ENCODE assay signal across 12 cellular contexts in the genomic region with DNA sequence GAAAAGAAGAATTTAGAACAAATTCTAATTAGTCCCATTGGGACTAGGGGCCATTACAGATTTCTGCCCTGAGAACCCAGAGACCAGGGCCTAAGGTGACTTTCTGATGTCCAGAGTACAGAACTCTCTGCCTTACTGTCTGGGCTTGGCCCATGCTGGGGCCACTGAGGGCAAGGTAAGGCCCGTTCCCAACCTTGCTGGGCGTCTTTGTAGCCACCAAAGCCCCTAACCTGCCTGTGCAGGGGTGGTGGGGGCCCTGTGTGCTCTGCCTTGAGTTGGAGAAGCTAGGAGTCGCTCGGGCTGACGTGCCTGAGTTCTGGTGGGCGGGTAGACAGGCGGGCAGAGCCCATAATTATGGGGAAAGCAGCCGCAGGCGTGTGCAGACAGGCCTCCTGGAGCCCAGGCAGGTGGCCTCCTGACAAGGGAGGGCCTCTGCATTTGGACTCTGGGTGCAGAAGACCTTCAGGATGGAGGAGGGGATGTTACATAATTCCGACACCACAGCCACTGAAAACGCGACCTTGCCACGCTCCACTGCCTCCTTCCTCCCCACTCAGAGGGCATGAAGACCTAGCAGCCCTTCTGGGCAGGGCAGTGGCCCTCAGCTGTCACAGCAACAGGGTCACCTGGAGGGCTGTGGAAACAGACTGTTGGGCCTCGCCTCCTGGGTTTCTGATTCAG.
DNase-seq lines count a peak whose midpoint lies in the region; ATAC-seq and TF ChIP-seq lines count a peak whose summit lies in the region.
"Had no signal": no experiment of that assay in that cellular context is flagged by ENCODE, and none has a peak within 500 bp of the region (broad histone marks: within the 10 kb centered on the region; RNA-seq: fewer than 3 reads in every experiment).

No MANE protein-coding gene starts in this region.

- TF ChIP-seq CTCF in GM20000 (IDR thresholded peaks at IDR 0.05; ENCODE audit: extremely low read depth, missing control alignments) (no peak), mammary epithelial cell (conservative IDR thresholded peaks at IDR 0.05 in 1 of 2, IDR thresholded peaks at IDR 0.05 in 1 of 2; ENCODE audit: extremely low read depth in 1 of 2, insufficient read depth in 1 of 2, low read depth in 1 of 2, low read length in 2 of 2) (no peak), tibial nerve (IDR thresholded peaks at IDR 0.05) (no peak)

- H3K4me2 ChIP-seq in mammary epithelial cell (ENCODE audit: insufficient read depth, low read depth, low read length) = peak overlapping the region; percentile 61

- no TSS peak for BruUV-seq in mammary epithelial cell (replicated peaks; lab: Mats Ljungman, UMichigan)

- TF ChIP-seq POLR2A in tibial nerve (IDR thresholded peaks at IDR 0.05) = no peak

- H3K4me3 Mint-ChIP-seq in T-cell = no peak overlapping the region
- H3K4me3 Mint-ChIP-seq: naive thymus-derived CD8-positive, alpha-beta T cell; stimulated activated naive CD8-positive, alpha-beta T cell treated with anti-CD3 and anti-CD28 coated beads, Interleukin-15, Interleukin-2, amounts not matched to agents 100 ng/mL and 50 ng/mL, for 24 hours had no signal

- no peak for TF ChIP-seq EP300 in tibial nerve (IDR thresholded peaks at IDR 0.05)

- H3K27me3 ChIP-seq in mammary epithelial cell (ENCODE audit: insufficient read depth, low read length) (no peaks in the 10 kb centered on the region), tibial nerve (no peaks in the 10 kb centered on the region)

- H3K9ac ChIP-seq in mammary epithelial cell (ENCODE audit: insufficient read depth, low read length) = peak overlapping the region; percentile 21

- DNase-seq in GM20000 (ENCODE audit: low spot score) (peak; percentile 29), NCI-H2171 treated with DMSO at 0.1 percent for 48 hours (lab: John Stamatoyannopoulos, UW) (peak; percentile 76), mammary epithelial cell (peak; percentile 85), tibial nerve (ENCODE audit: low spot score in 2 of 2) (no peak), T-cell (no peak), activated gamma-delta T cell treated with Interleukin-2 at 50 U/mL for 16 hours (no peak)
- DNase-seq: DND-41; naive thymus-derived CD8-positive, alpha-beta T cell; NCI-H1092; SJCRH30 had no signal

- no peaks in the 10 kb centered on the region for H3K4me1 Mint-ChIP-seq in T-cell
- H3K4me1 Mint-ChIP-seq: naive thymus-derived CD8-positive, alpha-beta T cell had no signal

- intact Hi-C loops in mammary epithelial cell (cut with micrococcal nuclease) = loop anchor here (2.0 to 5.0 kb wide), 4 partner anchors 114 to 776 kb away; no protein-coding TSS in a partner anchor

- no peaks in the 10 kb centered on the region for H4K20me1 ChIP-seq in mammary epithelial cell (ENCODE audit: insufficient read depth, low read length)

- ATAC-seq in GM21447 (IDR thresholded peaks at IDR 0.05; ENCODE audit: unreplicated experiment) = no peak
- ATAC-seq in T-cell (replicated peaks in 1 of 4) = no peak
- ATAC-seq: naive thymus-derived CD8-positive, alpha-beta T cell had no signal

- H3K4me1 ChIP-seq in mammary epithelial cell (ENCODE audit: insufficient read depth, low read length) (peaks cover 40% of the 10 kb centered on the region), tibial nerve (peaks cover 0 to 35% (median 6%) of the 10 kb centered on the region in 4 donors)
- H3K4me1 ChIP-seq: SJCRH30 had no signal

- H3K9me3 Mint-ChIP-seq in T-cell = no peaks in the 10 kb centered on the region
- H3K9me3 Mint-ChIP-seq: naive thymus-derived CD8-positive, alpha-beta T cell; stimulated activated naive CD8-positive, alpha-beta T cell treated with anti-CD3 and anti-CD28 coated beads, Interleukin-15, Interleukin-2, amounts not matched to agents 100 ng/mL and 50 ng/mL, for 24 hours had no signal

- no peak overlapping the region for H3K27ac Mint-ChIP-seq in T-cell
- H3K27ac Mint-ChIP-seq: naive thymus-derived CD8-positive, alpha-beta T cell; stimulated activated naive CD8-positive, alpha-beta T cell treated with anti-CD3 and anti-CD28 coated beads, Interleukin-15, Interleukin-2, amounts not matched to agents 100 ng/mL and 50 ng/mL, for 24 hours had no signal

- in situ Hi-C loops in mammary epithelial cell (cut with MboI; ENCODE audit: low sequenced_read_pairs in 2 of 2) = no loop called here

- no peaks in the 10 kb centered on the region for H3K36me3 Mint-ChIP-seq in T-cell
- H3K36me3 Mint-ChIP-seq: naive thymus-derived CD8-positive, alpha-beta T cell had no signal

- H2AFZ ChIP-seq in mammary epithelial cell (ENCODE audit: low read depth, low read length) = peak overlapping the region; percentile 80

- no peaks in the 10 kb centered on the region for H3K9me3 ChIP-seq in mammary epithelial cell (replicated peaks; ENCODE audit: insufficient read depth, low read length)
- H3K9me3 ChIP-seq in tibial nerve = no peaks in the 10 kb centered on the region
- H3K9me3 ChIP-seq: SJCRH30 had no signal

- dilution Hi-C loops in mammary epithelial cell (cut with HindIII; ENCODE audit: low sequenced_read_pairs) = loop anchor here (5.0 kb wide), 1 partner anchor 91 kb away; no protein-coding TSS in a partner anchor

- peaks cover under 1 to 3% of the 10 kb centered on the region in 2 donors for H3K27me3 Mint-ChIP-seq in T-cell
- H3K27me3 Mint-ChIP-seq: stimulated activated naive CD8-positive, alpha-beta T cell treated with anti-CD3 and anti-CD28 coated beads, Interleukin-15, Interleukin-2, amounts not matched to agents 100 ng/mL and 50 ng/mL, for 24 hours had no signal

- peak overlapping the region; percentile 77 for H3K27ac ChIP-seq in mammary epithelial cell (ENCODE audit: insufficient read depth, low read depth, low read length)
- H3K27ac ChIP-seq in tibial nerve = peak overlapping the region in 3 of 4 donors; percentile 30 to 75 (median 40)
- H3K27ac ChIP-seq: SJCRH30 had no signal

- H3K79me2 ChIP-seq in mammary epithelial cell (ENCODE audit: insufficient read depth, low read length) = no peaks in the 10 kb centered on the region

- 0% methylated on average over 8 of the region's 14 CpGs for WGBS in mammary epithelial cell (ENCODE audit: low coverage, missing lambda C conversion rate)
- WGBS in tibial nerve, 2 donors = 76 to 85% methylated on average over 11 to 14 of the region's 14 CpGs

- POLR2A ChIA-PET in T-cell (lab: Charles Lee) = no interaction called here

- no peak overlapping the region for H3K4me3 ChIP-seq in mammary epithelial cell (replicated peaks in 1 of 3; ENCODE audit: insufficient read depth in 1 of 3, low read depth in 2 of 3, low read length in 3 of 3)
- no peak overlapping the region for H3K4me3 ChIP-seq in tibial nerve
- H3K4me3 ChIP-seq: SJCRH30 had no signal

- no peaks in the 10 kb centered on the region for H3K36me3 ChIP-seq in mammary epithelial cell (ENCODE audit: insufficient read depth, low read length)
- no peaks in the 10 kb centered on the region for H3K36me3 ChIP-seq in tibial nerve
- H3K36me3 ChIP-seq: SJCRH30 had no signal

- CTCF ChIA-PET in mammary epithelial cell (lab: Charles Lee; ENCODE audit: low non-redundant PET) = interaction anchor here (0.6 to 1.7 kb wide), 2 partner anchors 114 to 723 kb away, joined by 3 to 9 read pairs; no protein-coding TSS in a partner anchor
- CTCF ChIA-PET in T-cell (lab: Charles Lee) = no interaction called here

Comparison
In these comparisons a context has a peak if more than half of its experiments do, and no peak if none do; other contexts are left out.
1. DNase-seq: peak in GM20000 (single experiment), NCI-H2171 treated with DMSO at 0.1 percent for 48 hours (single experiment) and mammary epithelial cell (single experiment); none in tibial nerve (0 of 2), T-cell (0 of 34) and activated gamma-delta T cell treated with Interleukin-2 at 50 U/mL for 16 hours (single experiment).